ENCODE assay signal across 33 cellular contexts in genomic region chr17:49018673-49019215, GRCh38. TPM values are rescaled to one million over a fixed set of nuclear protein-coding genes. Genes with fewer than 3 reads are reported as not detected.
DNase-seq lines count a peak whose midpoint lies in the region; ATAC-seq, FAIRE-seq and TF ChIP-seq lines count a peak whose summit lies in the region.
"Had no signal": no experiment of that assay in that cellular context is flagged by ENCODE, and none has a peak within 500 bp of the region (broad histone marks: within the 10 kb centered on the region; RNA-seq: fewer than 3 reads in every experiment).

No MANE protein-coding gene starts in this region.

- H3K9me3 Mint-ChIP-seq in WTC11 (no peaks in the 10 kb centered on the region), mesothelial cell of epicardium (no peaks in the 10 kb centered on the region)
- H3K9me3 Mint-ChIP-seq: activated T-cell treated with anti-CD3 and anti-CD28 coated beads, Interleukin-2, amount 50 U/mL, for 72 hours; HFFc6; naive thymus-derived CD4-positive, alpha-beta T cell; stimulated activated effector memory CD8-positive, alpha-beta T cell treated with anti-CD3 and anti-CD28 coated beads, Interleukin-12 subunit alpha, Interleukin-12 subunit beta, amount 100 ng/mL, for 72 hours had no signal

- 85% methylated on average over 1 of the region's 1 CpG for WGBS in HepG2 (ENCODE audit: low lambda C conversion rate)
- 29% methylated on average over 1 of the region's 1 CpG for WGBS in right lobe of liver (ENCODE audit: insufficient coverage, low coverage, low lambda C conversion rate, missing lambda C conversion rate)

- POLR2A ChIA-PET in HepG2 (lab: Yijun Ruan, JAX): interaction anchor here (0.9 to 6.3 kb wide), 4 partner anchors 21 to 110 kb away, joined by 4 to 38 read pairs (median 5); partner anchors contain the start of genes IGF2BP1 and SNF8
- POLR2A ChIA-PET in WTC11 (lab: Charles Lee): interaction anchor here (0.6 kb wide), 1 partner anchor 491 kb away, joined by 5 read pairs; no protein-coding TSS in a partner anchor

- H3K4me1 Mint-ChIP-seq in WTC11: peaks cover 80% of the 10 kb centered on the region
- H3K4me1 Mint-ChIP-seq in mesothelial cell of epicardium: peaks cover 75% of the 10 kb centered on the region
- H3K4me1 Mint-ChIP-seq: stimulated activated effector memory CD8-positive, alpha-beta T cell treated with anti-CD3 and anti-CD28 coated beads, Interleukin-12 subunit alpha, Interleukin-12 subunit beta, amount 100 ng/mL, for 72 hours had no signal

- TF ChIP-seq EP300 in HepG2 (IDR thresholded peaks at IDR 0.05; ENCODE audit: low read depth in 2 of 2, low read length in 2 of 2): no peak
- TF ChIP-seq EP300 in HepG2 (CRISPR knock-in tag; IDR thresholded peaks at IDR 0.05; ENCODE audit: borderline replicate concordance): no peak

- peak overlapping the region; percentile 84 for H3K27ac Mint-ChIP-seq in WTC11
- peak overlapping the region; percentile 88 for H3K27ac Mint-ChIP-seq in mesothelial cell of epicardium
- H3K27ac Mint-ChIP-seq: activated T-cell treated with anti-CD3 and anti-CD28 coated beads, Interleukin-2, amount 50 U/mL, for 72 hours; CD4-positive, CD25-positive, alpha-beta regulatory T cell; naive thymus-derived CD4-positive, alpha-beta T cell; stimulated activated effector memory CD8-positive, alpha-beta T cell treated with anti-CD3 and anti-CD28 coated beads, Interleukin-12 subunit alpha, Interleukin-12 subunit beta, amount 100 ng/mL, for 72 hours had no signal

- DNase-seq in HepG2 (ENCODE audit: low spot score) (no peak), right lobe of liver (no peak), WTC11 (ENCODE audit: low spot score) (no peak), mesothelial cell of epicardium (ENCODE audit: low spot score in 2 of 2, unreplicated experiment in 2 of 2) (no peak), cerebellar nuclear complex (lab: John Stamatoyannopoulos, UW) (no peak), NCI-H128 (lab: John Stamatoyannopoulos, UW; ENCODE audit: unreplicated experiment) (no peak)
- DNase-seq: activated CD4-positive, alpha-beta T cell treated with anti-CD3 and anti-CD28 coated beads, Interleukin-2, amount 50 U/mL, for 48 hours; activated T-cell treated with anti-CD3 and anti-CD28 coated beads, Interleukin-2, amount 50 U/mL, for 72 hours; AML-193; CD4-positive, CD25-positive, alpha-beta regulatory T cell; DMS79 treated with DMSO at 0.1 percent for 48 hours; esophagus squamous epithelium; foreskin keratinocyte; HFFc6; Kasumi-1; kidney; naive thymus-derived CD4-positive, alpha-beta T cell; NCI-H1436; NCI-H2081 treated with DMSO at 0.1 percent for 48 hours; NCI-H226; upper lobe of left lung had no signal

- ATAC-seq in HepG2: no peak
- no peak for ATAC-seq in right lobe of liver
- no peak for ATAC-seq in WTC11
- ATAC-seq in GM21528 (IDR thresholded peaks at IDR 0.05; ENCODE audit: low FRiP score, unreplicated experiment): no peak
- no peak for ATAC-seq in GM18870 (IDR thresholded peaks at IDR 0.05; ENCODE audit: unreplicated experiment)
- ATAC-seq: activated T-cell treated with anti-CD3 and anti-CD28 coated beads, Interleukin-2, amount 50 U/mL, for 72 hours; foreskin keratinocyte; naive thymus-derived CD4-positive, alpha-beta T cell; stimulated activated effector memory CD8-positive, alpha-beta T cell treated with anti-CD3 and anti-CD28 coated beads, Interleukin-12 subunit alpha, Interleukin-12 subunit beta, amount 100 ng/mL, for 72 hours had no signal

- peak overlapping the region; percentile 3; the same call in 1 of the 2 replicates for H3K4me2 ChIP-seq in HepG2 (ENCODE audit: low read depth, low read length)

- H3K27ac ChIP-seq in HepG2 (ENCODE audit: extremely low read length, insufficient read depth, low read length): peak overlapping the region; percentile 15
- H3K27ac ChIP-seq in right lobe of liver: no peak overlapping the region
- H3K27ac ChIP-seq: esophagus squamous epithelium, foreskin keratinocyte, SJSA1, upper lobe of left lung had no signal

- FAIRE-seq in HepG2 (lab: Jason Lieb, UNC): no peak
- FAIRE-seq: kidney had no signal

- TSS peak; percentile 27 for BruUV-seq in HepG2 (replicated peaks; lab: Mats Ljungman, UMichigan)

- H3K27me3 Mint-ChIP-seq in WTC11 (ENCODE audit: low read depth): no peaks in the 10 kb centered on the region
- H3K27me3 Mint-ChIP-seq in mesothelial cell of epicardium (ENCODE audit: low read depth): no peaks in the 10 kb centered on the region

- peaks cover 91% of the 10 kb centered on the region for H3K79me2 ChIP-seq in HepG2 (ENCODE audit: insufficient read depth, low read length)

- TF ChIP-seq POLR2A in HepG2 (IDR thresholded peaks at IDR 0.05; ENCODE audit: insufficient read depth in 1 of 2, low read depth in 2 of 2, low read length in 2 of 2) (no peak), right lobe of liver (IDR thresholded peaks at IDR 0.05) (no peak)

- CTCF ChIA-PET in HepG2 (lab: Yijun Ruan, JAX; ENCODE audit: low intra/inter-chr PET ratio, low total read pairs) (no interaction called here), WTC11 (lab: Charles Lee) (interaction anchor here (1.4 to 8.8 kb wide), 3 partner anchors 13 to 29 kb away, joined by 3 to 182 read pairs (median 40); no protein-coding TSS in a partner anchor)

- H3K4me3 Mint-ChIP-seq in WTC11: no peak overlapping the region
- no peak overlapping the region for H3K4me3 Mint-ChIP-seq in mesothelial cell of epicardium
- H3K4me3 Mint-ChIP-seq: activated T-cell treated with anti-CD3 and anti-CD28 coated beads, Interleukin-2, amount 50 U/mL, for 72 hours; CD4-positive, CD25-positive, alpha-beta regulatory T cell; HFFc6; naive thymus-derived CD4-positive, alpha-beta T cell; stimulated activated effector memory CD8-positive, alpha-beta T cell treated with anti-CD3 and anti-CD28 coated beads, Interleukin-12 subunit alpha, Interleukin-12 subunit beta, amount 100 ng/mL, for 72 hours had no signal

- H3K36me3 Mint-ChIP-seq in WTC11 (peaks cover 24% of the 10 kb centered on the region), mesothelial cell of epicardium (peaks cover 1% of the 10 kb centered on the region)
- H3K36me3 Mint-ChIP-seq: CD4-positive, CD25-positive, alpha-beta regulatory T cell; naive thymus-derived CD4-positive, alpha-beta T cell; stimulated activated effector memory CD8-positive, alpha-beta T cell treated with anti-CD3 and anti-CD28 coated beads, Interleukin-12 subunit alpha, Interleukin-12 subunit beta, amount 100 ng/mL, for 72 hours had no signal

- H4K20me1 ChIP-seq in HepG2 (ENCODE audit: insufficient read depth, low read length): peaks cover 36% of the 10 kb centered on the region

- TF ChIP-seq CTCF in HepG2 (CRISPR knock-in tag; IDR thresholded peaks at IDR 0.05) (no peak), right lobe of liver (IDR thresholded peaks at IDR 0.05) (no peak), WTC11 (IDR thresholded peaks at IDR 0.05) (no peak), mesothelial cell of epicardium (IDR thresholded peaks at IDR 0.05; ENCODE audit: unreplicated experiment) (no peak)

- in situ Hi-C loops in HepG2 (cut with HindIII; ENCODE audit: extremely low pct_ligation_motif_present, low pct_unique_long_range_greater_than_20kb): no loop called here

- no peak overlapping the region for H3K4me3 ChIP-seq in HepG2 (replicated peaks in 1 of 3; ENCODE audit: insufficient read depth in 1 of 3, low read depth in 2 of 3, low read length in 3 of 3)
- no peak overlapping the region for H3K4me3 ChIP-seq in right lobe of liver
- H3K4me3 ChIP-seq: esophagus squamous epithelium, SJSA1, upper lobe of left lung had no signal

- peaks cover 17 to 62% of the 10 kb centered on the region in 2 experiments for H3K36me3 ChIP-seq in HepG2 (replicated peaks in 1 of 2; ENCODE audit: control insufficient read depth in 1 of 2, insufficient read depth in 2 of 2, low read length in 2 of 2)
- H3K36me3 ChIP-seq in right lobe of liver: no peaks in the 10 kb centered on the region
- H3K36me3 ChIP-seq: esophagus squamous epithelium, upper lobe of left lung had no signal

- intact Hi-C loops in HepG2 (cut with micrococcal nuclease; ENCODE audit: unreplicated experiment) (no loop called here), right lobe of liver (cut with DNase I) (no loop called here)

- no peak overlapping the region for H3K9ac ChIP-seq in HepG2 (ENCODE audit: insufficient read depth, low read depth, low read length)

- no peaks in the 10 kb centered on the region for H3K27me3 ChIP-seq in HepG2 (ENCODE audit: control insufficient read depth in 1 of 2, insufficient read depth in 2 of 2, low read length in 2 of 2)
- H3K27me3 ChIP-seq in right lobe of liver: peaks cover 0 to 6% of the 10 kb centered on the region in 2 donors

- H3K4me1 ChIP-seq in HepG2 (ENCODE audit: insufficient read depth, low read length) (peaks cover 92% of the 10 kb centered on the region), right lobe of liver (peaks cover 0 to under 1% (median 0%) of the 10 kb centered on the region in 4 donors)

- no peaks in the 10 kb centered on the region for H3K9me3 ChIP-seq in HepG2 (ENCODE audit: low read length)
- no peaks in the 10 kb centered on the region for H3K9me3 ChIP-seq in right lobe of liver
- H3K9me3 ChIP-seq: esophagus squamous epithelium, SJSA1, upper lobe of left lung had no signal

- no peak overlapping the region for H2AFZ ChIP-seq in HepG2 (ENCODE audit: low read length)

- no peak for TF ChIP-seq RAD21 in HepG2 (CRISPR knock-in tag; IDR thresholded peaks at IDR 0.05)

RNA-seq across cellular contexts. Expression of gene IGF2BP1, which starts 21.6 kb away (rescaled TPM):
- 75.1 and 116 TPM in 2 replicates for total RNA-seq in HepG2 (2016; rRNA removed; fragmentation: Illumina TruSeq; extraction: Trizol)
- 9.9 and 10.7 TPM in 2 replicates for total RNA-seq in HepG2 (2016; cell fraction: cytosol; rRNA removed; fragmentation: Illumina TruSeq; extraction: Trizol; ENCODE audit: low read depth)
- total RNA-seq in HepG2 (2016; cell fraction: insoluble cytoplasmic fraction; rRNA removed; fragmentation: Illumina TruSeq; extraction: Trizol): 72.3 and 98.1 TPM in 2 replicates
- 48.4 and 51.3 TPM in 2 replicates for total RNA-seq in HepG2 (2016; cell fraction: membrane; rRNA removed; fragmentation: Illumina TruSeq; extraction: Trizol)
- 85.9 and 101 TPM in 2 replicates for total RNA-seq in HepG2 (2016; cell fraction: nucleus; rRNA removed; fragmentation: Illumina TruSeq; extraction: Trizol)
- 29.0 and 29.7 TPM in 2 replicates for polyA plus RNA-seq in HepG2 (2011; rRNA removed)
- polyA plus RNA-seq in HepG2 (2011; cell fraction: cytosol; rRNA removed): 20.8 and 22.5 TPM in 2 replicates
- 55.5 and 77.0 TPM in 2 replicates for polyA plus RNA-seq in HepG2 (2011; cell fraction: nucleus; rRNA removed)
- 38.7 and 44.9 TPM in 2 replicates for polyA plus RNA-seq in HepG2 (2012)
- 5.3 and 5.9 TPM in 2 replicates for polyA plus RNA-seq in HepG2 (2016; cell fraction: cytosol; fragmentation: Illumina TruSeq; extraction: Trizol; ENCODE audit: low read depth)
- polyA plus RNA-seq in HepG2 (2016; cell fraction: insoluble cytoplasmic fraction; fragmentation: Illumina TruSeq; extraction: Trizol; ENCODE audit: low read depth): 74.2 and 94.4 TPM in 2 replicates
- polyA plus RNA-seq in HepG2 (2016; cell fraction: membrane; fragmentation: Illumina TruSeq; extraction: Trizol; ENCODE audit: low read depth): 16.6 and 19.1 TPM in 2 replicates
- 92.5 and 99.5 TPM in 2 replicates for polyA plus RNA-seq in HepG2 (2016; cell fraction: nucleus; fragmentation: Illumina TruSeq; extraction: Trizol; ENCODE audit: insufficient read depth, low read depth)
- 12.9 and 68.2 TPM in 2 replicates for polyA minus RNA-seq in HepG2 (2011; rRNA and poly(A)+ RNA removed; ENCODE audit: low replicate concordance)
- polyA minus RNA-seq in HepG2 (2011; cell fraction: cytosol; rRNA and poly(A)+ RNA removed): 68.9 and 72.7 TPM in 2 replicates
- polyA minus RNA-seq in HepG2 (2011; cell fraction: nucleus; rRNA and poly(A)+ RNA removed): 66.3 and 72.9 TPM in 2 replicates
- total RNA-seq in right lobe of liver: under 1 TPM in 1 of 6 experiments, not detected in 5; 0.56 TPM
- 392 to 434 TPM (median 423 TPM) in 3 replicates for total RNA-seq in WTC11 (2021)
- 225 to 227 TPM (median 227 TPM) in 3 replicates for total RNA-seq in mesothelial cell of epicardium
- total RNA-seq: CD4-positive, CD25-positive, alpha-beta regulatory T cell; esophagus squamous epithelium; foreskin keratinocyte; lower leg skin; naive thymus-derived CD4-positive, alpha-beta T cell had no signal
- polyA plus RNA-seq: CD4-positive, CD25-positive, alpha-beta regulatory T cell; foreskin keratinocyte; naive thymus-derived CD4-positive, alpha-beta T cell had no signal

RNA-seq across cellular contexts. Expression of gene GIP, which starts 50.3 kb away (rescaled TPM):
- total RNA-seq in HepG2 (2016; rRNA removed; fragmentation: Illumina TruSeq; extraction: Trizol) (0.73 TPM in 1 of 2 replicates, not detected in the other), right lobe of liver (not detected), WTC11 (2021) (0.39 TPM in 1 of 3 replicates, not detected in the others), mesothelial cell of epicardium (not detected in 3 replicates)
- total RNA-seq in HepG2 (2016; cell fraction: cytosol; rRNA removed; fragmentation: Illumina TruSeq; extraction: Trizol; ENCODE audit: low read depth): 0.71 and 1.1 TPM in 2 replicates
- 0.39 and 0.52 TPM in 2 replicates for total RNA-seq in HepG2 (2016; cell fraction: insoluble cytoplasmic fraction; rRNA removed; fragmentation: Illumina TruSeq; extraction: Trizol)
- 0.38 and 0.46 TPM in 2 replicates for total RNA-seq in HepG2 (2016; cell fraction: membrane; rRNA removed; fragmentation: Illumina TruSeq; extraction: Trizol)
- not detected in 2 replicates for total RNA-seq in HepG2 (2016; cell fraction: nucleus; rRNA removed; fragmentation: Illumina TruSeq; extraction: Trizol)
- 0.55 and 0.70 TPM in 2 replicates for polyA plus RNA-seq in HepG2 (2011; rRNA removed)
- 0.20 TPM in 1 of 2 replicates, not detected in the other for polyA plus RNA-seq in HepG2 (2011; cell fraction: cytosol; rRNA removed)
- polyA plus RNA-seq in HepG2 (2011; cell fraction: nucleus; rRNA removed): not detected in 2 replicates
- 0.56 TPM in 1 of 2 replicates, not detected in the other for polyA plus RNA-seq in HepG2 (2012)
- polyA plus RNA-seq in HepG2 (2016; cell fraction: cytosol; fragmentation: Illumina TruSeq; extraction: Trizol; ENCODE audit: low read depth): 1.2 and 2.0 TPM in 2 replicates
- 0.86 TPM in 1 of 2 replicates, not detected in the other for polyA plus RNA-seq in HepG2 (2016; cell fraction: insoluble cytoplasmic fraction; fragmentation: Illumina TruSeq; extraction: Trizol; ENCODE audit: low read depth)
- 0.58 and 0.61 TPM in 2 replicates for polyA plus RNA-seq in HepG2 (2016; cell fraction: membrane; fragmentation: Illumina TruSeq; extraction: Trizol; ENCODE audit: low read depth)
- not detected in 2 replicates for polyA plus RNA-seq in HepG2 (2016; cell fraction: nucleus; fragmentation: Illumina TruSeq; extraction: Trizol; ENCODE audit: insufficient read depth, low read depth)
- not detected in 2 replicates for polyA minus RNA-seq in HepG2 (2011; rRNA and poly(A)+ RNA removed; ENCODE audit: low replicate concordance)
- polyA minus RNA-seq in HepG2 (2011; cell fraction: cytosol; rRNA and poly(A)+ RNA removed): not detected in 2 replicates
- not detected in 2 replicates for polyA minus RNA-seq in HepG2 (2011; cell fraction: nucleus; rRNA and poly(A)+ RNA removed)
- total RNA-seq: A172; activated T-cell treated with anti-CD3 and anti-CD28 coated beads, Interleukin-2, amount 50 U/mL, for 72 hours; CD4-positive, CD25-positive, alpha-beta regulatory T cell; dermis microvascular lymphatic vessel endothelial cell; esophagus squamous epithelium; foreskin keratinocyte; HT1080; kidney; lower leg skin; naive thymus-derived CD4-positive, alpha-beta T cell; osteoblast; pulmonary artery endothelial cell; RPMI7951; SJSA1; T-helper 1 cell treated with Interleukin-12 subunit alpha and Interleukin-12 subunit beta and Interleukin-4 antibody, amounts not matched to agents 30 ng/mL and 1 ng/mL, for 36 hours; upper lobe of left lung had no signal
- polyA plus RNA-seq: CD4-positive, CD25-positive, alpha-beta regulatory T cell; foreskin keratinocyte; naive thymus-derived CD4-positive, alpha-beta T cell had no signal

Comparison
In these comparisons a context has a peak if more than half of its experiments do, and no peak if none do; other contexts are left out.
1. RNA of gene IGF2BP1, which starts 21.6 kb away (total RNA-seq): 392 to 434 TPM in WTC11, 225 to 227 TPM in mesothelial cell of epicardium and 9.9 to 116 TPM in HepG2; 0.56 TPM in right lobe of liver; every median in the first group is over 4 times any median in the second.
2. Of the 50 proteins assayed by ChIP-seq in both HepG2 and WTC11: peak only in HepG2: ZNF263 and ZNF281; only in WTC11: none; in both: none; in neither: 48.